20 cellular contexts compared by ENCODE assay signal in the genomic region with DNA sequence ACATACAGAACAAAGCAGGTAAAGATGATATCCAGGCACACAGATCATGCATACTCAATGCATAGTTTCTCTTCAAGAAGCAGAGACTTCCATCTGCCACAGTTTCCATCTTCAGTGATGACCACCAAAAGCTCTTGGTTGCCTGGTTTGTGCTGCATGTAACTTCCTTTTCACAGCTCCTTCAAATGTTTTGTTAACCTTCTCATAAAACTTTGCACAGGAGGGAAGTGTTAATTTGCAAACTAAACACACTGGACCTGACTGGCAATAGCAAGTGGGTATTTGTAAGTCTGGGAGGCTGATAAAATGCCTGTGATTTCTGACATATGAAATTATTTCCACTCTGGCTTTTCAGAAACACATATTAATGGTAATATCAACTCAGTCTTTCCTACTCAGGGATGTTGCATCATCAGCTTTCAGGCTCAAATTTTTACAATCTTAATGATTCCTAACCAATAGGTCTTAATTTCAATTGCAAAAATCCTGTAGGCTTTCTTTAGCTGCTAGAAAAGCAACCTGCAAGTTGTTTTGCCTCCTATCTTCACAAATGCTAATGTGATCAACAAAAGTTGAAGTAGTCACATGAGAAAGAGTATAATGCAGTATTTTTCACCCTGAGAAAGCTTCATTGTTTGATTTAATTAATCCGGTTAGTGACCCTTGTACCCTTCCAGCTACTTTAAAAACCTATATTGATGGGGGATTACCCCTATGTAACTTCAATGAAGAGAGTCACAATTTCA.
"Had no signal": no experiment of that assay in that cellular context is flagged by ENCODE, and none has a peak within 500 bp of the region (broad histone marks: within the 10 kb centered on the region; RNA-seq: fewer than 3 reads in every experiment).

No MANE protein-coding gene starts in this region.

- H3K27me3 Mint-ChIP-seq: activated CD4-positive, alpha-beta memory T cell treated with anti-CD3 and anti-CD28 coated beads, Interleukin-2, amount 10 ng/mL, durations not matched to agents 7 days and 5 days; activated naive CD8-positive, alpha-beta T cell treated with anti-CD3 and anti-CD28 coated beads for 36 hours; dendritic cell treated with granulocyte-macrophage colony-stimulating factor and Interleukin-4, amounts not matched to agents 40 ng/mL and 50 ng/mL, for 4 days had no signal

- H3K79me2 ChIP-seq: hepatocyte had no signal

- ATAC-seq: activated CD4-positive, alpha-beta T cell treated with anti-CD3 and anti-CD28 coated beads for 36 hours; activated CD8-positive, alpha-beta memory T cell treated with anti-CD3 and anti-CD28 coated beads, Interleukin-2, amount 10 ng/mL, durations not matched to agents 7 days and 5 days; left lobe of liver; pancreas; sciatic nerve; upper lobe of right lung had no signal

- H3K4me3 ChIP-seq: hepatocyte, pancreas, smooth muscle cell, upper lobe of right lung had no signal

- H3K27ac Mint-ChIP-seq: activated CD4-positive, alpha-beta memory T cell treated with anti-CD3 and anti-CD28 coated beads, Interleukin-2, amount 10 ng/mL, durations not matched to agents 7 days and 5 days; activated CD4-positive, alpha-beta T cell treated with anti-CD3 and anti-CD28 coated beads for 36 hours; activated CD8-positive, alpha-beta memory T cell treated with anti-CD3 and anti-CD28 coated beads, Interleukin-2, amount 10 ng/mL, durations not matched to agents 7 days and 5 days; activated naive CD8-positive, alpha-beta T cell treated with anti-CD3 and anti-CD28 coated beads for 36 hours; dendritic cell treated with granulocyte-macrophage colony-stimulating factor and Interleukin-4, amounts not matched to agents 40 ng/mL and 50 ng/mL, for 4 days; T-helper 2 cell treated with Interferon-gamma antibody and Interleukin-4, amounts not matched to agents 5 μg/mL and 100 μg/mL, for 36 hours had no signal

- H3K36me3 Mint-ChIP-seq: activated CD8-positive, alpha-beta memory T cell treated with anti-CD3 and anti-CD28 coated beads, Interleukin-2, amount 10 ng/mL, durations not matched to agents 7 days and 5 days; activated naive CD8-positive, alpha-beta T cell treated with anti-CD3 and anti-CD28 coated beads for 36 hours had no signal

- H3K4me2 ChIP-seq: hepatocyte, smooth muscle cell had no signal

- H3K27ac ChIP-seq: hepatocyte, neutrophil, pancreas, upper lobe of right lung had no signal

- FAIRE-seq: keratinocyte, pancreas, TTC549 had no signal

- H3K4me1 ChIP-seq: pancreas, upper lobe of right lung had no signal

- H3K9me3 ChIP-seq: neutrophil, pancreas, upper lobe of right lung had no signal

- H3K4me3 Mint-ChIP-seq: activated CD4-positive, alpha-beta memory T cell treated with anti-CD3 and anti-CD28 coated beads, Interleukin-2, amount 10 ng/mL, durations not matched to agents 7 days and 5 days; activated CD4-positive, alpha-beta T cell treated with anti-CD3 and anti-CD28 coated beads for 36 hours; activated CD8-positive, alpha-beta memory T cell treated with anti-CD3 and anti-CD28 coated beads, Interleukin-2, amount 10 ng/mL, durations not matched to agents 7 days and 5 days; activated naive CD8-positive, alpha-beta T cell treated with anti-CD3 and anti-CD28 coated beads for 36 hours; dendritic cell treated with granulocyte-macrophage colony-stimulating factor and Interleukin-4, amounts not matched to agents 40 ng/mL and 50 ng/mL, for 4 days; T-helper 2 cell treated with Interferon-gamma antibody and Interleukin-4, amounts not matched to agents 5 μg/mL and 100 μg/mL, for 36 hours had no signal

- H3K27me3 ChIP-seq: hepatocyte, neutrophil, pancreas, upper lobe of right lung had no signal

- H3K4me1 Mint-ChIP-seq: activated CD4-positive, alpha-beta memory T cell treated with anti-CD3 and anti-CD28 coated beads, Interleukin-2, amount 10 ng/mL, durations not matched to agents 7 days and 5 days; activated CD4-positive, alpha-beta T cell treated with anti-CD3 and anti-CD28 coated beads for 36 hours; activated CD8-positive, alpha-beta memory T cell treated with anti-CD3 and anti-CD28 coated beads, Interleukin-2, amount 10 ng/mL, durations not matched to agents 7 days and 5 days; activated naive CD8-positive, alpha-beta T cell treated with anti-CD3 and anti-CD28 coated beads for 36 hours had no signal

- H3K9me3 Mint-ChIP-seq: activated CD4-positive, alpha-beta memory T cell treated with anti-CD3 and anti-CD28 coated beads, Interleukin-2, amount 10 ng/mL, durations not matched to agents 7 days and 5 days; activated naive CD8-positive, alpha-beta T cell treated with anti-CD3 and anti-CD28 coated beads for 36 hours; T-helper 2 cell treated with Interferon-gamma antibody and Interleukin-4, amounts not matched to agents 5 μg/mL and 100 μg/mL, for 36 hours had no signal

- H2AFZ ChIP-seq: hepatocyte had no signal

- H3K36me3 ChIP-seq: neutrophil, pancreas, upper lobe of right lung had no signal

- DNase-seq: activated CD4-positive, alpha-beta memory T cell treated with anti-CD3 and anti-CD28 coated beads, Interleukin-2, amount 10 ng/mL, durations not matched to agents 7 days and 5 days; activated CD4-positive, alpha-beta T cell treated with anti-CD3 and anti-CD28 coated beads for 36 hours; activated CD8-positive, alpha-beta memory T cell treated with anti-CD3 and anti-CD28 coated beads, Interleukin-2, amount 10 ng/mL, durations not matched to agents 7 days and 5 days; activated naive CD8-positive, alpha-beta T cell treated with anti-CD3 and anti-CD28 coated beads for 36 hours; amniotic stem cell; effector CD8-positive, alpha-beta T cell; mammary epithelial cell; pancreas; stimulated activated CD4-positive, alpha-beta T cell treated with anti-CD3 and anti-CD28 coated beads, Interleukin-4, amount 100 ng/mL, for 4 hours; stimulated activated naive CD4-positive, alpha-beta T cell; upper lobe of right lung had no signal
